ENCODE assay signal across 9 cellular contexts in the genomic region with DNA sequence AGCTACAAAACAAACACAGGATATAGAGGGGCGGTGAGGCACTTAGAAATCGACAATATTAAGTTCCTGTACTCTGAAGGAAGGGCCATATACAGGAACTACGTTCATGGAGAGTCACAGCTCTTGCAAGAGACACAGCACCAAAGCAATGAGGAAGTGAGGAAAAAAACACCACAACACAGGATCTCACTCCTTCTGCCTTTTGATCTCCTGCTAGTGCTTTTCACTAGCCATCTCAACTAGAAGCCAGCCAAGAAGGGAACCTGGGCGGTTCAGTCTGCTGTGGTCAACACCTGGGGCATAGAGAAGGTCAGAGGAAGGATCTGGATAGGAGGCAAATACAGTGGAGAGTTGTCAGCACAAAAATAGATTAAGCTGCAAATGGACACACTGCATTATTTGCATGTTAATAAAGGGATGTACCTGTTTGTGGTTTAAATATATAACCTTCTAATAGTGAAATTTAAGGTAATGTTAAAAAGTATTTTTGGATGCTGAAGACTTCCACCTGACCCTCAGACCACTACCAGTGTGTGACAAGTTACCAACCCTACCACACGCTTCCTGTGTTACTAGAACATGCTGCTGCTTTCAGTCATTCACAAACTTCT.
DNase-seq lines count a peak whose midpoint lies in the region; ATAC-seq, FAIRE-seq and TF ChIP-seq lines count a peak whose summit lies in the region.
"Had no signal": no experiment of that assay in that cellular context is flagged by ENCODE, and none has a peak within 500 bp of the region (broad histone marks: within the 10 kb centered on the region; RNA-seq: fewer than 3 reads in every experiment).

No MANE protein-coding gene starts in this region.

- H3K9me3 Mint-ChIP-seq in activated T-cell treated with anti-CD3 and anti-CD28 coated beads, Interleukin-2, amount 50 U/mL, for 72 hours, result no peaks in the 10 kb centered on the region

- ATAC-seq in GM21390 (IDR thresholded peaks at IDR 0.05; ENCODE audit: unreplicated experiment) (peak; percentile 88), HG03565 (IDR thresholded peaks at IDR 0.05; ENCODE audit: unreplicated experiment) (peak; percentile 81)
- peak; percentile 87 to 93 for ATAC-seq in activated T-cell treated with anti-CD3 and anti-CD28 coated beads, Interleukin-2, amount 50 U/mL, for 72 hours (replicated peaks in 1 of 2)
- peak; percentile 65 for ATAC-seq in stimulated activated naive CD8-positive, alpha-beta T cell treated with anti-CD3 and anti-CD28 coated beads, Interleukin-15, Interleukin-2, amounts not matched to agents 100 U/mL and 50 U/mL, for 24 hours

- peaks cover 28% of the 10 kb centered on the region for H3K4me1 Mint-ChIP-seq in activated T-cell treated with anti-CD3 and anti-CD28 coated beads, Interleukin-2, amount 50 U/mL, for 72 hours (ENCODE audit: low read depth)

- DNase-seq in GM12892 (ENCODE audit: insufficient read length), result peak; percentile 1
- peak; percentile 44 to 45 for DNase-seq in activated T-cell treated with anti-CD3 and anti-CD28 coated beads, Interleukin-2, amount 50 U/mL, for 72 hours
- peak; percentile 21 for DNase-seq in stimulated activated naive CD8-positive, alpha-beta T cell treated with anti-CD3 and anti-CD28 coated beads, Interleukin-15, Interleukin-2, amounts not matched to agents 100 U/mL and 50 U/mL, for 24 hours
- no peak for DNase-seq in NCI-H128 (lab: John Stamatoyannopoulos, UW; ENCODE audit: unreplicated experiment)
- no peak for DNase-seq in COLO668 (lab: John Stamatoyannopoulos, UW; ENCODE audit: unreplicated experiment)
- no peak for DNase-seq in NCI-H2081 treated with DMSO at 0.1 percent for 48 hours (lab: John Stamatoyannopoulos, UW)
- DNase-seq: right cardiac atrium had no signal

- H3K36me3 Mint-ChIP-seq in activated T-cell treated with anti-CD3 and anti-CD28 coated beads, Interleukin-2, amount 50 U/mL, for 72 hours (ENCODE audit: insufficient read depth in 2 of 2), result peaks cover 0 to under 1% of the 10 kb centered on the region in 2 donors

- peak overlapping the region; percentile 10 to 13 for H3K4me3 Mint-ChIP-seq in activated T-cell treated with anti-CD3 and anti-CD28 coated beads, Interleukin-2, amount 50 U/mL, for 72 hours

- no peak for TF ChIP-seq POLR2A in GM12892 (IDR thresholded peaks at IDR 0.05; ENCODE audit: low read depth, low read length)

- peak; percentile 89 for FAIRE-seq in GM12892 (lab: Jason Lieb, UNC)

- peak overlapping the region; percentile 40 for H3K27ac Mint-ChIP-seq in activated T-cell treated with anti-CD3 and anti-CD28 coated beads, Interleukin-2, amount 50 U/mL, for 72 hours

- H3K27me3 Mint-ChIP-seq in activated T-cell treated with anti-CD3 and anti-CD28 coated beads, Interleukin-2, amount 50 U/mL, for 72 hours (ENCODE audit: low read depth), result no peaks in the 10 kb centered on the region

Comparison
In these comparisons a context has a peak if more than half of its experiments do, and no peak if none do; other contexts are left out.
1. DNase-seq: peak in GM12892 (single experiment), activated T-cell treated with anti-CD3 and anti-CD28 coated beads, Interleukin-2, amount 50 U/mL, for 72 hours (2 of 2) and stimulated activated naive CD8-positive, alpha-beta T cell treated with anti-CD3 and anti-CD28 coated beads, Interleukin-15, Interleukin-2, amounts not matched to agents 100 U/mL and 50 U/mL, for 24 hours (single experiment); none in NCI-H128 (single experiment), COLO668 (single experiment) and NCI-H2081 treated with DMSO at 0.1 percent for 48 hours (single experiment).
2. Peak in every context shown above with its lines, with median percentiles within 50 percentile points of each other: ATAC-seq.